11 cellular contexts compared by ENCODE assay signal in the genomic region with DNA sequence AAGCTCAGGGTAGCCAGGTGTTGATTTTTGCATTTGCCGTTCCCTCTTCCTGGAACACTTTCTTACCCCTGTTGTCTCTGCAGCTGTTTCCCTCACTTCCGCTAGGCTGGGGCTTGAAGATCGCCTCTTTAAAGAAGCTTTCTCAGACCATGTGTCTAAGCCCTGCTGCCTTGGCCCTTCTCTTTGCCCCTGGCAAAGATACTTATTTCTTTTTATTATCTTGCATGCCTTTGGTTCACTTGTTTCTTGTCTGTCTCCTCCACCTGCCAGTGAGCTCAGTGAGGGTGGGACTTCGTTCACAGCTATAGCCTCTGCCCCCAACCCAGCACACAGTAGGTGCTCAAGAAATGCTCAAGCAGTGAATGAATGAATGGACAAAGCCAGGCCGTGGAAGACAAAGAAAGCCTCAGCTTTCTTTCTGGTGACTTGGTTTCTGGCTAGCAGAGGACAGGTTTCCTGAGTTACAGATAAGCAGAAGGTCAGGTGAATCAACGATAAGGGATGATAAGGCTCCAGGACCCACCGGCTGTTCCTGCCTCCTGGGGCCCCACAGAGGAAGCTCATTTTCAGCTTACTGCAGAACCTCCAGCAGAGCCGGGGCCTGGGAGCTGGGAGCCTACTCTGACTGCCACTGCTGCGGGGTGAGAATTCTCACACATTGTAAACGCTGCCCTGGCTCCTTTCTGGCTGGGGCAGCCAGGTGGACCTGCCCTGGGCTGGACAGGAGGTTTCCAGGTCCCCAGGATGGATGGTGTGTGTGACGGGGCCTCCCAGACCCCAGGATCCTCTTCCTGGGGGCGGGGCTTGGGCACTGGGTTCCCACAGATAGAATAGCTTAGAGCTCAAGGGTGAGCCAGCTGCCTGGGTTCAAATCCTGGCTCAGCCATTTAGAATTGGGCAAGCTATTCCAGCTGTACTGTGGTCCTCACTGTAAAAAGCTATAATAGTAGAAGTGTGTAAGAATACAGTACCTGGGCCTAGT. TPM values are rescaled to one million over a fixed set of nuclear protein-coding genes. Genes with fewer than 3 reads are reported as not detected.
DNase-seq lines count a peak whose midpoint lies in the region; ATAC-seq and TF ChIP-seq lines count a peak whose summit lies in the region.
"Had no signal": no experiment of that assay in that cellular context is flagged by ENCODE, and none has a peak within 500 bp of the region (broad histone marks: within the 10 kb centered on the region; RNA-seq: fewer than 3 reads in every experiment).

No MANE protein-coding gene starts in this region.

- H3K36me3 Mint-ChIP-seq in endothelial cell (ENCODE audit: low read depth, unreplicated experiment) (peaks cover 5% of the 10 kb centered on the region), type B pancreatic cell (no peaks in the 10 kb centered on the region)

- TF ChIP-seq CTCF in endothelial cell (IDR thresholded peaks at IDR 0.05; ENCODE audit: unreplicated experiment) (no peak), type B pancreatic cell (conservative IDR thresholded peaks at IDR 0.05) (no peak)

- no peak overlapping the region for H3K4me3 Mint-ChIP-seq in stimulated activated naive CD8-positive, alpha-beta T cell treated with anti-CD3 and anti-CD28 coated beads, Interleukin-15, amount 100 ng/mL, for 72 hours
- H3K4me3 Mint-ChIP-seq in endothelial cell (ENCODE audit: unreplicated experiment) (peak overlapping the region; percentile 42), type B pancreatic cell (no peak overlapping the region)
- H3K4me3 Mint-ChIP-seq: central memory CD8-positive, alpha-beta T cell had no signal

- H3K27ac Mint-ChIP-seq in stimulated activated naive CD8-positive, alpha-beta T cell treated with anti-CD3 and anti-CD28 coated beads, Interleukin-15, amount 100 ng/mL, for 72 hours: peak overlapping the region in 1 of 2 donors; percentile 74
- H3K27ac Mint-ChIP-seq in endothelial cell (ENCODE audit: unreplicated experiment) (peak overlapping the region; percentile 96), type B pancreatic cell (peak overlapping the region; percentile 66)

- H3K27me3 Mint-ChIP-seq in stimulated activated naive CD8-positive, alpha-beta T cell treated with anti-CD3 and anti-CD28 coated beads, Interleukin-15, amount 100 ng/mL, for 72 hours: peaks cover 40% of the 10 kb centered on the region
- peaks cover 17% of the 10 kb centered on the region for H3K27me3 Mint-ChIP-seq in endothelial cell (ENCODE audit: unreplicated experiment)
- H3K27me3 Mint-ChIP-seq in type B pancreatic cell: peaks cover 16% of the 10 kb centered on the region

- ATAC-seq in stimulated activated naive CD8-positive, alpha-beta T cell treated with anti-CD3 and anti-CD28 coated beads, Interleukin-15, Interleukin-2, amounts not matched to agents 100 U/mL and 50 U/mL, for 24 hours: peak; percentile 26
- ATAC-seq in stimulated activated naive CD8-positive, alpha-beta T cell treated with anti-CD3 and anti-CD28 coated beads, Interleukin-15, amount 100 ng/mL, for 72 hours: no peak
- ATAC-seq in GM21528 (IDR thresholded peaks at IDR 0.05; ENCODE audit: low FRiP score, unreplicated experiment) (no peak), HG03571 (IDR thresholded peaks at IDR 0.05; ENCODE audit: unreplicated experiment) (no peak)

- no peaks in the 10 kb centered on the region for H3K9me3 Mint-ChIP-seq in stimulated activated naive CD8-positive, alpha-beta T cell treated with anti-CD3 and anti-CD28 coated beads, Interleukin-15, amount 100 ng/mL, for 72 hours
- no peaks in the 10 kb centered on the region for H3K9me3 Mint-ChIP-seq in endothelial cell (ENCODE audit: unreplicated experiment)
- no peaks in the 10 kb centered on the region for H3K9me3 Mint-ChIP-seq in type B pancreatic cell
- H3K9me3 Mint-ChIP-seq: central memory CD8-positive, alpha-beta T cell had no signal

- H3K4me1 Mint-ChIP-seq in stimulated activated naive CD8-positive, alpha-beta T cell treated with anti-CD3 and anti-CD28 coated beads, Interleukin-15, amount 100 ng/mL, for 72 hours: peaks cover 15% of the 10 kb centered on the region
- peaks cover 43% of the 10 kb centered on the region for H3K4me1 Mint-ChIP-seq in endothelial cell (ENCODE audit: unreplicated experiment)
- H3K4me1 Mint-ChIP-seq in type B pancreatic cell (ENCODE audit: unreplicated experiment): peaks cover 20% of the 10 kb centered on the region
- H3K4me1 Mint-ChIP-seq: central memory CD8-positive, alpha-beta T cell had no signal

- no peak for DNase-seq in stimulated activated naive CD8-positive, alpha-beta T cell treated with anti-CD3 and anti-CD28 coated beads, Interleukin-15, Interleukin-2, amounts not matched to agents 100 U/mL and 50 U/mL, for 24 hours
- DNase-seq in stimulated activated naive CD8-positive, alpha-beta T cell treated with anti-CD3 and anti-CD28 coated beads, Interleukin-15, amount 100 ng/mL, for 72 hours: no peak
- peak; percentile 26 for DNase-seq in NCI-H226
- DNase-seq in endothelial cell (ENCODE audit: low spot score): peak; percentile 68
- no peak for DNase-seq in type B pancreatic cell (ENCODE audit: extremely low spot score, unreplicated experiment)
- DNase-seq in middle frontal gyrus (ENCODE audit: extremely low spot score, low spot score): no peak
- DNase-seq: activated CD4-positive, CD25-positive, alpha-beta regulatory T cell; activated effector memory CD4-positive, alpha-beta T cell treated with anti-CD3 and anti-CD28 coated beads, Interleukin-2, amount 50 U/mL, for 16 hours had no signal

RNA-seq across cellular contexts. Expression of a gene that starts 29.8 kb away (rescaled TPM):
- total RNA-seq in endothelial cell (ENCODE audit: unreplicated experiment) (26.4 TPM), type B pancreatic cell (ENCODE audit: low replicate concordance) (12.1 and 30.8 TPM in 2 replicates)

Comparison
In these comparisons a context has a peak if more than half of its experiments do, and no peak if none do; other contexts are left out.
1. DNase-seq: peak in NCI-H226 (single experiment) and endothelial cell (single experiment); none in stimulated activated naive CD8-positive, alpha-beta T cell treated with anti-CD3 and anti-CD28 coated beads, Interleukin-15, Interleukin-2, amounts not matched to agents 100 U/mL and 50 U/mL, for 24 hours (single experiment), stimulated activated naive CD8-positive, alpha-beta T cell treated with anti-CD3 and anti-CD28 coated beads, Interleukin-15, amount 100 ng/mL, for 72 hours (0 of 2), type B pancreatic cell (single experiment) and middle frontal gyrus (single experiment).